In genomic region chr12:53231859-53232640, GRCh38 we compare ENCODE assay signal across 8 cellular contexts. TPM values are rescaled to one million over a fixed set of nuclear protein-coding genes. Genes with fewer than 3 reads are reported as not detected.
DNase-seq lines count a peak whose midpoint lies in the region; ATAC-seq and TF ChIP-seq lines count a peak whose summit lies in the region.

Gene RARG (minus strand): TSS chr12:53232209. CDS start chr12:53227545, 4,664 bp downstream.

- peaks cover 56% of the 10 kb centered on the region for H3K4me1 Mint-ChIP-seq in nephron progenitor cell

- TF ChIP-seq CTCF in PC-3 (conservative IDR thresholded peaks at IDR 0.05; ENCODE audit: low read depth, low read length) (no peak), fibroblast of pulmonary artery (IDR thresholded peaks at IDR 0.05; ENCODE audit: low read length, missing control alignments) (no peak), nephron progenitor cell (IDR thresholded peaks at IDR 0.05) (no peak), transverse colon (IDR thresholded peaks at IDR 0.05) (no peak)

- ATAC-seq in PC-3 (peak; percentile 72), HG03139 (IDR thresholded peaks at IDR 0.05; ENCODE audit: unreplicated experiment) (no peak)

- no peaks in the 10 kb centered on the region for H3K9me3 Mint-ChIP-seq in nephron progenitor cell

- H3K4me2 ChIP-seq in PC-3 (ENCODE audit: low read length): peak within 1 kb of the TSS; percentile 93

- H4K20me1 ChIP-seq in PC-3 (ENCODE audit: low read length): no peaks in the 10 kb centered on the region

- peak within 1 kb of the TSS; percentile 76 for H3K9ac ChIP-seq in PC-3 (ENCODE audit: low read length)

- H3K36me3 Mint-ChIP-seq in nephron progenitor cell (ENCODE audit: low read depth): no peaks in the 10 kb centered on the region

- CTCF ChIA-PET in PC-3 (lab: Charles Lee): interaction anchor here (0.6 kb wide), 1 partner anchor 269 kb away, joined by 3 read pairs; the partner anchor contains the start of gene TARBP2

- intact Hi-C loops in PC-3 (cut with micrococcal nuclease) (no loop called here), transverse colon (cut with DNase I; ENCODE audit: low total_unique reads) (no loop called here)

- H3K27ac Mint-ChIP-seq in nephron progenitor cell: no peak within 1 kb of the TSS

- peaks cover 42% of the 10 kb centered on the region for H3K79me2 ChIP-seq in PC-3 (ENCODE audit: low read length)

- BruUV-seq in PC-3 (replicated peaks; lab: Mats Ljungman, UMichigan): no TSS peak

- peaks cover 3% of the 10 kb centered on the region for H3F3A ChIP-seq in PC-3 (ENCODE audit: low read length, unreplicated experiment)

- peaks cover 7% of the 10 kb centered on the region for H3K27me3 Mint-ChIP-seq in nephron progenitor cell (ENCODE audit: low read depth, poor library complexity)

- TF ChIP-seq EP300 in transverse colon (IDR thresholded peaks at IDR 0.05; ENCODE audit: low read depth): no peak

- H3K36me3 ChIP-seq in PC-3 (ENCODE audit: low read depth, low read length) (no peaks in the 10 kb centered on the region; the same call in 1 of the 2 replicates), transverse colon (no peaks in the 10 kb centered on the region)

- H3K4me3 ChIP-seq in PC-3 (ENCODE audit: low read length) (peak within 1 kb of the TSS; percentile 76), fibroblast of pulmonary artery (replicated peaks; ENCODE audit: low read depth, low read length) (peak within 1 kb of the TSS; percentile 62), transverse colon (peak within 1 kb of the TSS; percentile 38 to 61 (median 56))

- in situ Hi-C loops in transverse colon (cut with MboI; ENCODE audit: low pct_ligation_motif_present in 1 of 4, low pct_unique_long_range_greater_than_20kb in 1 of 4, low sequenced_read_pairs in 3 of 4): no loop called here

- POLR2A ChIA-PET in PC-3 (lab: Charles Lee; ENCODE audit: unreplicated experiment): no interaction called here

- peak; percentile 72 for DNase-seq in DMS 273 (lab: John Stamatoyannopoulos, UW; ENCODE audit: unreplicated experiment)
- no peak for DNase-seq in DMS 273 treated with DMSO at 0.1 percent for 48 hours (lab: John Stamatoyannopoulos, UW)
- peak; percentile 78 for DNase-seq in PC-3
- DNase-seq in activated effector memory CD4-positive, alpha-beta T cell treated with anti-CD3 and anti-CD28 coated beads, Interleukin-2, amount 50 U/mL, for 16 hours: peak; percentile 89
- peak; percentile 35 for DNase-seq in fibroblast of pulmonary artery (ENCODE audit: low read depth)
- peak; percentile 66 for DNase-seq in nephron progenitor cell
- peak; percentile 71 for DNase-seq in transverse colon

- no peak for TF ChIP-seq POLR2A in transverse colon (IDR thresholded peaks at IDR 0.05)

- H3K9me2 ChIP-seq in PC-3 (replicated peaks; ENCODE audit: low read length): no peaks in the 10 kb centered on the region

- H3K27ac ChIP-seq in PC-3 (ENCODE audit: low read length) (peak within 1 kb of the TSS; percentile 73), transverse colon (peak within 1 kb of the TSS; percentile 75 to 93 (median 80))

- H3K9me3 ChIP-seq in PC-3 (ENCODE audit: low read length) (no peaks in the 10 kb centered on the region), transverse colon (no peaks in the 10 kb centered on the region)

- no peaks in the 10 kb centered on the region for H3K27me3 ChIP-seq in PC-3 (ENCODE audit: low read length)
- no peaks in the 10 kb centered on the region for H3K27me3 ChIP-seq in transverse colon

- H2AFZ ChIP-seq in PC-3 (ENCODE audit: low read length): peak within 1 kb of the TSS; percentile 83

- peak within 1 kb of the TSS; percentile 78 for H3K4me3 Mint-ChIP-seq in nephron progenitor cell

- WGBS in transverse colon (ENCODE audit: low coverage in 1 of 2), 2 donors: 1% methylated on average over 34 of the region's 51 CpGs; no CpG with 5 or more reads in 1 of the 2 donors

- H3K4me1 ChIP-seq in PC-3 (ENCODE audit: insufficient read depth, low read length): peaks cover 46% of the 10 kb centered on the region
- H3K4me1 ChIP-seq in transverse colon: peaks cover 25 to 45% (median 39%) of the 10 kb centered on the region in 4 donors

RNA-seq across cellular contexts. Expression of gene RARG, which starts in this region (rescaled TPM):
- total RNA-seq in PC-3 (2014; rRNA removed) (62.0 and 73.5 TPM in 2 replicates), transverse colon (10 to 100 TPM in 1 of 4 donors, 1 to 10 TPM in 2, not detected in 1; 2.6 to 15.4 (median 7.6) TPM)
